Comparison of ENCODE assay signal across 23 cellular contexts in the genomic region with DNA sequence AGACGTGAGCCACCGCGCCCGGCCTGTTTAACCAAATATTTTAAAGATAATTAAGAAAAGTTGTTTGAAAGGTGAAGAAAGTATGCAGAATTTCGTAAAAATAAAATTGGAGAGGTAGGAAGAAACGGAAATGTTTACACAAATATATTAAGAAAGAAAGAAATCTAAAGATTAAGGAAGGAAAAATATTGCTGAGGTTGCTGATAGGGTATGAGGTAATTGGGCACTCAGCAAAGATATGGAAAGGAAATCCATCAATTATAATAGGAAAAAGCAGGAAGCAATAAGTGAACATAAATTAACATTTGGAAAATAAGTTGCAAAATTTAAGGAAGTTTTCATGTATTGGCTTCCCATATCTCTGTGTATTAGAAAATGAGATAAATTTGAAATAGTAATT.
"Had no signal": no experiment of that assay in that cellular context is flagged by ENCODE, and none has a peak within 500 bp of the region (broad histone marks: within the 10 kb centered on the region; RNA-seq: fewer than 3 reads in every experiment).

No MANE protein-coding gene starts in this region.

- H3K4me3 ChIP-seq: hepatocyte, left ventricle myocardium inferior, lung, ovary, right atrium auricular region, skin epidermis, tibial nerve, uterus had no signal

- H3K4me1 ChIP-seq: left ventricle myocardium inferior, right atrium auricular region, tibial nerve, uterus had no signal

- H3K9me3 Mint-ChIP-seq: stimulated activated naive CD8-positive, alpha-beta T cell treated with anti-CD3 and anti-CD28 coated beads, Interleukin-15, amount 100 ng/mL, for 72 hours; type B pancreatic cell had no signal

- DNase-seq: islet precursor cell; left ventricle myocardium inferior; mesendoderm; naive B cell; natural killer cell; ovary; stimulated activated CD4-positive, alpha-beta T cell treated with anti-CD3 and anti-CD28 coated beads, Interleukin-12 subunit alpha, Interleukin-12 subunit beta, amount 100 ng/mL, for 4 hours; stimulated activated CD4-positive, alpha-beta T cell treated with anti-CD3 and anti-CD28 coated beads, Interleukin-15, amount 100 ng/mL, for 24 hours; stimulated activated CD4-positive, alpha-beta T cell treated with anti-CD3 and anti-CD28 coated beads, Interleukin-2, amount 100 ng/mL, for 24 hours; stimulated activated CD4-positive, alpha-beta T cell treated with anti-CD3 and anti-CD28 coated beads, Interleukin-4, amount 100 ng/mL, for 1 hour; stimulated activated naive CD4-positive, alpha-beta T cell treated with Interleukin-2 at 50 U/mL for 16 hours; stimulated activated naive CD8-positive, alpha-beta T cell treated with anti-CD3 and anti-CD28 coated beads, Interleukin-15, amount 100 ng/mL, for 72 hours; substantia nigra; uterus had no signal

- H3K27me3 Mint-ChIP-seq: naive B cell; progenitor cell of endocrine pancreas; stimulated activated naive CD8-positive, alpha-beta T cell treated with anti-CD3 and anti-CD28 coated beads, Interleukin-15, amount 100 ng/mL, for 72 hours; type B pancreatic cell had no signal

- H3K79me2 ChIP-seq: hepatocyte had no signal

- H3K9me3 ChIP-seq: left ventricle myocardium inferior, ovary, right atrium auricular region, tibial nerve, uterus had no signal

- H3K27ac ChIP-seq: left ventricle myocardium inferior, ovary, right atrium auricular region, skin epidermis, tibial nerve, uterus had no signal

- H3K4me3 Mint-ChIP-seq: mesothelial cell of epicardium; natural killer cell; stimulated activated naive CD8-positive, alpha-beta T cell treated with anti-CD3 and anti-CD28 coated beads, Interleukin-15, amount 100 ng/mL, for 72 hours; type B pancreatic cell had no signal

- H3K27me3 ChIP-seq: hepatocyte, ovary, right atrium auricular region, tibial nerve, uterus had no signal

- ATAC-seq: natural killer cell; sciatic nerve; stimulated activated naive CD8-positive, alpha-beta T cell treated with anti-CD3 and anti-CD28 coated beads, Interleukin-15, amount 100 ng/mL, for 72 hours had no signal

- H3K36me3 Mint-ChIP-seq: naive B cell, natural killer cell had no signal

- H3K4me1 Mint-ChIP-seq: mesothelial cell of epicardium; naive B cell; natural killer cell; stimulated activated naive CD8-positive, alpha-beta T cell treated with anti-CD3 and anti-CD28 coated beads, Interleukin-15, amount 100 ng/mL, for 72 hours had no signal

- H2AFZ ChIP-seq: hepatocyte had no signal

- H3K4me2 ChIP-seq: hepatocyte had no signal

- H3K36me3 ChIP-seq: left ventricle myocardium inferior, ovary, right atrium auricular region, tibial nerve, uterus had no signal

- H3K27ac Mint-ChIP-seq: mesothelial cell of epicardium; naive B cell; natural killer cell; progenitor cell of endocrine pancreas; stimulated activated naive CD8-positive, alpha-beta T cell treated with anti-CD3 and anti-CD28 coated beads, Interleukin-15, amount 100 ng/mL, for 72 hours; type B pancreatic cell had no signal
